ENCODE assay signal across 1 cellular context in the genomic region with DNA sequence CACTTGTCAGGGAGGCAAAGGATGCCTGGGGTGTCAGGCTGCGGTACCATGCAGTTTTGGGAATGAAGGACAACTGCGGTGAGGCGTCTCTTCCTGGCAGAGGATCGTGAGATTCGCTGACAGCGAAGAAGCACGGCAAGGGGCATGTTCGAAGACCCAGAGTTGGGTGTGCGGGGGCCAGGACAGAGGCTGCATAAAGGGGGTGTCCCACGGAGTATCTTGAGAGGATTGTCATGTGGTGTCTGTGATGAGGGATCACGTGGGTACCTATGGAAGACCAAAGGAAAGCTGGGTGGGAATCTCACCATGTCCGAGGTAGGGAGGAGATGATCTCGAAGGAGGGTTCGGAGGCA.
TF ChIP-seq lines count a peak whose summit lies in the region.

No MANE protein-coding gene starts in this region.

TF ChIP-seq in K562, 482 proteins besides CTCF, POLR2A, EP300 and RAD21:
- TF ChIP-seq PHF20 (IDR thresholded peaks at IDR 0.05; ENCODE audit: partially characterized antibody) (peak; percentile 26), STAG1 (CRISPR knock-in tag; IDR thresholded peaks at IDR 0.05; ENCODE audit: borderline replicate concordance) (peak; percentile 24; the same call in 1 of the 2 replicates), YBX1 (IDR thresholded peaks at IDR 0.05) (no peak), ZNF124 (CRISPR knock-in tag; IDR thresholded peaks at IDR 0.05) (no peak), CBFB (CRISPR knock-in tag; IDR thresholded peaks at IDR 0.05) (0 out of 2 replicates have a peak, but pooled peaks have one; percentile 72), FOXM1 (IDR thresholded peaks at IDR 0.05; ENCODE audit: low read depth) (no peak), FOXM1 (CRISPR knock-in tag; IDR thresholded peaks at IDR 0.05; ENCODE audit: low read depth) (0 out of 2 replicates have a peak, but pooled peaks have one; percentile 77), CBFA2T2 (conservative IDR thresholded peaks at IDR 0.05) (0 out of 2 replicates have a peak, but pooled peaks have one; percentile 31), SREBF2 (CRISPR knock-in tag; IDR thresholded peaks at IDR 0.05) (peak; percentile 91; the same call in 1 of the 2 replicates), SPI1 (IDR thresholded peaks at IDR 0.05; ENCODE audit: borderline replicate concordance, low read depth, low read length) (no peak), GATA2 (CRISPR knock-in tag; IDR thresholded peaks at IDR 0.05) (peak; percentile 53; the same call in 1 of the 2 replicates), CHD2 (IDR thresholded peaks at IDR 0.05; ENCODE audit: low read depth, low read length) (no peak), HDAC1 (IDR thresholded peaks at IDR 0.05) (peak in 1 of 2 experiments; percentile 24; a peak in 1 of 4 replicates), TEAD1 (CRISPR knock-in tag; IDR thresholded peaks at IDR 0.05) (0 out of 4 replicates have a peak, but pooled peaks of 1 of the 2 experiments have one; percentile 12), NR1H2 (CRISPR knock-in tag; IDR thresholded peaks at IDR 0.05) (0 out of 2 replicates have a peak, but pooled peaks have one; percentile 71), RAD51 (IDR thresholded peaks at IDR 0.05; ENCODE audit: borderline replicate concordance, low read depth) (peak; percentile 52), BRCA1 (IDR thresholded peaks at IDR 0.05) (no peak), BRCA1 (CRISPR knock-in tag; IDR thresholded peaks at IDR 0.05) (peak; percentile 54; the same call in 1 of the 2 replicates)
- TF ChIP-seq, protein P1, sequence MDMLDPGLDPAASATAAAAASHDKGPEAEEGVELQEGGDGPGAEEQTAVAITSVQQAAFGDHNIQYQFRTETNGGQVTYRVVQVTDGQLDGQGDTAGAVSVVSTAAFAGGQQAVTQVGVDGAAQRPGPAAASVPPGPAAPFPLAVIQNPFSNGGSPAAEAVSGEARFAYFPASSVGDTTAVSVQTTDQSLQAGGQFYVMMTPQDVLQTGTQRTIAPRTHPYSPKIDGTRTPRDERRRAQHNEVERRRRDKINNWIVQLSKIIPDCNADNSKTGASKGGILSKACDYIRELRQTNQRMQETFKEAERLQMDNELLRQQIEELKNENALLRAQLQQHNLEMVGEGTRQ (CRISPR knock-in tag; IDR thresholded peaks at IDR 0.05), result 0 out of 2 replicates have a peak, but pooled peaks have one; percentile 25
- TF ChIP-seq, protein P2, sequence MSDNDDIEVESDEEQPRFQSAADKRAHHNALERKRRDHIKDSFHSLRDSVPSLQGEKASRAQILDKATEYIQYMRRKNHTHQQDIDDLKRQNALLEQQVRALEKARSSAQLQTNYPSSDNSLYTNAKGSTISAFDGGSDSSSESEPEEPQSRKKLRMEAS (CRISPR knock-in tag; IDR thresholded peaks at IDR 0.05), result 0 out of 2 replicates have a peak, but pooled peaks have one; percentile 6
- TF ChIP-seq, protein P3, sequence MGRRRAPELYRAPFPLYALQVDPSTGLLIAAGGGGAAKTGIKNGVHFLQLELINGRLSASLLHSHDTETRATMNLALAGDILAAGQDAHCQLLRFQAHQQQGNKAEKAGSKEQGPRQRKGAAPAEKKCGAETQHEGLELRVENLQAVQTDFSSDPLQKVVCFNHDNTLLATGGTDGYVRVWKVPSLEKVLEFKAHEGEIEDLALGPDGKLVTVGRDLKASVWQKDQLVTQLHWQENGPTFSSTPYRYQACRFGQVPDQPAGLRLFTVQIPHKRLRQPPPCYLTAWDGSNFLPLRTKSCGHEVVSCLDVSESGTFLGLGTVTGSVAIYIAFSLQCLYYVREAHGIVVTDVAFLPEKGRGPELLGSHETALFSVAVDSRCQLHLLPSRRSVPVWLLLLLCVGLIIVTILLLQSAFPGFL (CRISPR knock-in tag; IDR thresholded peaks at IDR 0.05), result no peak
- TF ChIP-seq, protein P4, sequence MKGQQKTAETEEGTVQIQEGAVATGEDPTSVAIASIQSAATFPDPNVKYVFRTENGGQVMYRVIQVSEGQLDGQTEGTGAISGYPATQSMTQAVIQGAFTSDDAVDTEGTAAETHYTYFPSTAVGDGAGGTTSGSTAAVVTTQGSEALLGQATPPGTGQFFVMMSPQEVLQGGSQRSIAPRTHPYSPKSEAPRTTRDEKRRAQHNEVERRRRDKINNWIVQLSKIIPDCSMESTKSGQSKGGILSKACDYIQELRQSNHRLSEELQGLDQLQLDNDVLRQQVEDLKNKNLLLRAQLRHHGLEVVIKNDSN (CRISPR knock-in tag; IDR thresholded peaks at IDR 0.05), result peak; percentile 61
- TF ChIP-seq, protein P5, sequence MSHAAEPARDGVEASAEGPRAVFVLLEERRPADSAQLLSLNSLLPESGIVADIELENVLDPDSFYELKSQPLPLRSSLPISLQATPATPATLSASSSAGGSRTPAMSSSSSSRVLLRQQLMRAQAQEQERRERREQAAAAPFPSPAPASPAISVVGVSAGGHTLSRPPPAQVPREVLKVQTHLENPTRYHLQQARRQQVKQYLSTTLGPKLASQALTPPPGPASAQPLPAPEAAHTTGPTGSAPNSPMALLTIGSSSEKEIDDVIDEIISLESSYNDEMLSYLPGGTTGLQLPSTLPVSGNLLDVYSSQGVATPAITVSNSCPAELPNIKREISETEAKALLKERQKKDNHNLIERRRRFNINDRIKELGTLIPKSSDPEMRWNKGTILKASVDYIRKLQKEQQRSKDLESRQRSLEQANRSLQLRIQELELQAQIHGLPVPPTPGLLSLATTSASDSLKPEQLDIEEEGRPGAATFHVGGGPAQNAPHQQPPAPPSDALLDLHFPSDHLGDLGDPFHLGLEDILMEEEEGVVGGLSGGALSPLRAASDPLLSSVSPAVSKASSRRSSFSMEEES (CRISPR knock-in tag; IDR thresholded peaks at IDR 0.05), result peak; percentile 51
- TF ChIP-seq, protein P6, sequence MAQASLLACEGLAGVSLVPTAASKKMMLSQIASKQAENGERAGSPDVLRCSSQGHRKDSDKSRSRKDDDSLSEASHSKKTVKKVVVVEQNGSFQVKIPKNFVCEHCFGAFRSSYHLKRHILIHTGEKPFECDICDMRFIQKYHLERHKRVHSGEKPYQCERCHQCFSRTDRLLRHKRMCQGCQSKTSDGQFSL (CRISPR knock-in tag; IDR thresholded peaks at IDR 0.05), result 0 out of 2 replicates have a peak, but pooled peaks have one; percentile 30
- TF ChIP-seq, protein P6 (tag; IDR thresholded peaks at IDR 0.05), result no peak
- TF ChIP-seq, protein P7, sequence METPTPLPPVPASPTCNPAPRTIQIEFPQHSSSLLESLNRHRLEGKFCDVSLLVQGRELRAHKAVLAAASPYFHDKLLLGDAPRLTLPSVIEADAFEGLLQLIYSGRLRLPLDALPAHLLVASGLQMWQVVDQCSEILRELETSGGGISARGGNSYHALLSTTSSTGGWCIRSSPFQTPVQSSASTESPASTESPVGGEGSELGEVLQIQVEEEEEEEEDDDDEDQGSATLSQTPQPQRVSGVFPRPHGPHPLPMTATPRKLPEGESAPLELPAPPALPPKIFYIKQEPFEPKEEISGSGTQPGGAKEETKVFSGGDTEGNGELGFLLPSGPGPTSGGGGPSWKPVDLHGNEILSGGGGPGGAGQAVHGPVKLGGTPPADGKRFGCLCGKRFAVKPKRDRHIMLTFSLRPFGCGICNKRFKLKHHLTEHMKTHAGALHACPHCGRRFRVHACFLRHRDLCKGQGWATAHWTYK (CRISPR knock-in tag; IDR thresholded peaks at IDR 0.05), result 0 out of 2 replicates have a peak, but pooled peaks have one; percentile 32
